Comparison of ENCODE assay signal across 15 cellular contexts in genomic region chr6:52392944-52393343, GRCh38. TPM values are rescaled to one million over a fixed set of nuclear protein-coding genes. Genes with fewer than 3 reads are reported as not detected.
DNase-seq lines count a peak whose midpoint lies in the region; ATAC-seq, FAIRE-seq and TF ChIP-seq lines count a peak whose summit lies in the region.
"Had no signal": no experiment of that assay in that cellular context is flagged by ENCODE, and none has a peak within 500 bp of the region (broad histone marks: within the 10 kb centered on the region; RNA-seq: fewer than 3 reads in every experiment).

No MANE protein-coding gene starts in this region.

- no peaks in the 10 kb centered on the region for H3K9me3 ChIP-seq in endothelial cell of umbilical vein (replicated peaks; ENCODE audit: control insufficient read depth, insufficient read depth, low read length)

- no peak overlapping the region for H3K27ac ChIP-seq in endothelial cell of umbilical vein (ENCODE audit: insufficient read depth, low read depth, low read length)

- dilution Hi-C loops in endothelial cell of umbilical vein (cut with MboI; ENCODE audit: extremely low pct_ligation_motif_present, low sequenced_read_pairs), result loop anchor here (25.0 kb wide), 2 partner anchors 106 to 269 kb away; partner anchors contain the start of genes MCM3 and TMEM14A

- H3K36me3 ChIP-seq in endothelial cell of umbilical vein (ENCODE audit: control insufficient read depth in 2 of 2, extremely low read depth in 1 of 2, insufficient read depth in 2 of 2, low read length in 2 of 2), result no peaks in the 10 kb centered on the region

- H3K27me3 ChIP-seq in endothelial cell of umbilical vein (ENCODE audit: control insufficient read depth in 2 of 2, insufficient read depth in 2 of 2, low read length in 2 of 2), result no peaks in the 10 kb centered on the region

- peaks cover 20% of the 10 kb centered on the region for H3K4me1 ChIP-seq in endothelial cell of umbilical vein (ENCODE audit: control insufficient read depth, extremely low read depth, insufficient read depth, low read length)

- no peak overlapping the region for H3K4me3 Mint-ChIP-seq in activated CD8-positive, alpha-beta T cell treated with anti-CD3 and anti-CD28 coated beads for 36 hours
- H3K4me3 Mint-ChIP-seq in stimulated activated naive CD8-positive, alpha-beta T cell treated with anti-CD3 and anti-CD28 coated beads, Interleukin-15, amount 100 ng/mL, for 72 hours, result no peak overlapping the region
- H3K4me3 Mint-ChIP-seq: B cell; stimulated activated memory B cell treated with anti-CD40 and anti-IgM and Interleukin-4, amounts not matched to agents 10 μg/mL and 1 μg/mL and 100 μg/mL, for 72 hours had no signal

- H3K9me1 ChIP-seq in endothelial cell of umbilical vein (replicated peaks; ENCODE audit: control insufficient read depth, extremely low read depth, insufficient read depth, low read length), result no peaks in the 10 kb centered on the region

- intact Hi-C loops in activated CD8-positive, alpha-beta T cell treated with anti-CD3 and anti-CD28 coated beads for 36 hours (cut with micrococcal nuclease), result no loop called here
- intact Hi-C loops in endothelial cell of umbilical vein (cut with micrococcal nuclease), result loop anchor here (10.0 kb wide), 1 partner anchor 328 kb away; no protein-coding TSS in a partner anchor

- ATAC-seq in activated naive CD4-positive, alpha-beta T cell treated with anti-CD3 and anti-CD28 coated beads, Interleukin-2, amount 50 U/mL, for 72 hours, result peak; percentile 8 to 21
- peak; percentile 15 for ATAC-seq in activated CD8-positive, alpha-beta T cell treated with anti-CD3 and anti-CD28 coated beads for 36 hours
- ATAC-seq in stimulated activated naive CD8-positive, alpha-beta T cell treated with anti-CD3 and anti-CD28 coated beads, Interleukin-15, amount 100 ng/mL, for 72 hours, result peak; percentile 34
- ATAC-seq: stimulated activated memory B cell treated with anti-CD40 and anti-IgM and Interleukin-4, amounts not matched to agents 10 μg/mL and 1 μg/mL and 100 μg/mL, for 72 hours had no signal

- FAIRE-seq in endothelial cell of umbilical vein (lab: Jason Lieb, UNC), result no peak
- FAIRE-seq: G401.6 had no signal

- no peaks in the 10 kb centered on the region for H3K27me3 Mint-ChIP-seq in activated CD8-positive, alpha-beta T cell treated with anti-CD3 and anti-CD28 coated beads for 36 hours
- no peaks in the 10 kb centered on the region for H3K27me3 Mint-ChIP-seq in stimulated activated naive CD8-positive, alpha-beta T cell treated with anti-CD3 and anti-CD28 coated beads, Interleukin-15, amount 100 ng/mL, for 72 hours
- H3K27me3 Mint-ChIP-seq: B cell; stimulated activated memory B cell treated with anti-CD40 and anti-IgM and Interleukin-4, amounts not matched to agents 10 μg/mL and 1 μg/mL and 100 μg/mL, for 72 hours had no signal

- H4K20me1 ChIP-seq in endothelial cell of umbilical vein (replicated peaks; ENCODE audit: control insufficient read depth, extremely low read depth, insufficient read depth, low read length), result no peaks in the 10 kb centered on the region

- H3K9ac ChIP-seq in endothelial cell of umbilical vein (replicated peaks; ENCODE audit: extremely low read depth, insufficient read depth, low read length), result no peak overlapping the region

- no TSS peak for BruUV-seq in endothelial cell of umbilical vein (replicated peaks; lab: Mats Ljungman, UMichigan)

- no peak overlapping the region for H3K27ac Mint-ChIP-seq in activated naive CD4-positive, alpha-beta T cell treated with anti-CD3 and anti-CD28 coated beads, Interleukin-2, amount 50 U/mL, for 72 hours
- peak overlapping the region; percentile 14 for H3K27ac Mint-ChIP-seq in activated CD8-positive, alpha-beta T cell treated with anti-CD3 and anti-CD28 coated beads for 36 hours
- H3K27ac Mint-ChIP-seq in stimulated activated naive CD8-positive, alpha-beta T cell treated with anti-CD3 and anti-CD28 coated beads, Interleukin-15, amount 100 ng/mL, for 72 hours, result no peak overlapping the region
- H3K27ac Mint-ChIP-seq: B cell had no signal

- H3K79me2 ChIP-seq in endothelial cell of umbilical vein (ENCODE audit: control insufficient read depth, insufficient read depth, low read length), result no peaks in the 10 kb centered on the region

- TF ChIP-seq CTCF in activated CD8-positive, alpha-beta T cell treated with anti-CD3 and anti-CD28 coated beads for 36 hours (IDR thresholded peaks at IDR 0.05), result no peak
- TF ChIP-seq CTCF in endothelial cell of umbilical vein (IDR thresholded peaks at IDR 0.05; ENCODE audit: extremely low read depth in 1 of 2, insufficient read depth in 1 of 2, low read depth in 1 of 2, low read length in 2 of 2), result no peak

- H3K9me3 Mint-ChIP-seq in activated naive CD4-positive, alpha-beta T cell treated with anti-CD3 and anti-CD28 coated beads, Interleukin-2, amount 50 U/mL, for 72 hours, result peaks cover 0 to 6% of the 10 kb centered on the region in 2 donors
- H3K9me3 Mint-ChIP-seq in activated CD8-positive, alpha-beta T cell treated with anti-CD3 and anti-CD28 coated beads for 36 hours, result peaks cover 2% of the 10 kb centered on the region
- no peaks in the 10 kb centered on the region for H3K9me3 Mint-ChIP-seq in stimulated activated naive CD8-positive, alpha-beta T cell treated with anti-CD3 and anti-CD28 coated beads, Interleukin-15, amount 100 ng/mL, for 72 hours
- H3K9me3 Mint-ChIP-seq: stimulated activated memory B cell treated with anti-CD40 and anti-IgM and Interleukin-4, amounts not matched to agents 10 μg/mL and 1 μg/mL and 100 μg/mL, for 72 hours; T-helper 1 cell treated with Interleukin-12 subunit alpha and Interleukin-12 subunit beta and Interleukin-4 antibody, amounts not matched to agents 30 μg/mL and 1 μg/mL, for 36 hours had no signal

- TF ChIP-seq POLR2A in endothelial cell of umbilical vein (IDR thresholded peaks at IDR 0.05; ENCODE audit: low read depth, low read length), result no peak

- no peak overlapping the region for H3K4me3 ChIP-seq in endothelial cell of umbilical vein (replicated peaks in 1 of 3; ENCODE audit: insufficient read depth in 1 of 3, low read depth in 1 of 3, low read length in 3 of 3)

- H3K4me2 ChIP-seq in endothelial cell of umbilical vein (ENCODE audit: insufficient read depth, low read length), result no peak overlapping the region

- peaks cover 0 to 6% of the 10 kb centered on the region in 2 donors for H3K36me3 Mint-ChIP-seq in activated naive CD4-positive, alpha-beta T cell treated with anti-CD3 and anti-CD28 coated beads, Interleukin-2, amount 50 U/mL, for 72 hours
- peaks cover 4% of the 10 kb centered on the region for H3K36me3 Mint-ChIP-seq in activated CD8-positive, alpha-beta T cell treated with anti-CD3 and anti-CD28 coated beads for 36 hours (ENCODE audit: low read depth)
- H3K36me3 Mint-ChIP-seq: stimulated activated memory B cell treated with anti-CD40 and anti-IgM and Interleukin-4, amounts not matched to agents 10 μg/mL and 1 μg/mL and 100 μg/mL, for 72 hours had no signal

- DNase-seq in activated naive CD4-positive, alpha-beta T cell treated with anti-CD3 and anti-CD28 coated beads, Interleukin-2, amount 50 U/mL, for 72 hours (ENCODE audit: low spot score in 2 of 2), result no peak
- no peak for DNase-seq in activated naive CD4-positive, alpha-beta T cell (lab: John Stamatoyannopoulos, UW)
- no peak for DNase-seq in activated CD8-positive, alpha-beta T cell treated with anti-CD3 and anti-CD28 coated beads for 36 hours
- DNase-seq in endothelial cell of umbilical vein (ENCODE audit: low read depth, low spot score) (no peak), D341Med (ENCODE audit: low spot score) (no peak)
- no peak for DNase-seq in stimulated activated naive CD8-positive, alpha-beta T cell treated with anti-CD3 and anti-CD28 coated beads, Interleukin-15, amount 100 ng/mL, for 72 hours
- no peak for DNase-seq in activated effector memory CD4-positive, alpha-beta T cell treated with Interleukin-2 at 50 U/mL for 16 hours
- no peak for DNase-seq in stimulated activated CD4-positive, alpha-beta T cell treated with anti-CD3 and anti-CD28 coated beads, Interleukin-12 subunit alpha, Interleukin-12 subunit beta, amount 100 ng/mL, for 4 hours
- DNase-seq: activated CD8-positive, alpha-beta memory T cell treated with anti-CD3 and anti-CD28 coated beads for 24 hours; midbrain; posterior cingulate gyrus had no signal

- CTCF ChIA-PET in activated CD8-positive, alpha-beta T cell treated with anti-CD3 and anti-CD28 coated beads for 36 hours (lab: Charles Lee), result interaction anchor here (1.1 to 3.9 kb wide), 2 partner anchors 107 to 230 kb away, joined by 3 to 39 read pairs; partner anchors contain the start of gene MCM3
- CTCF ChIA-PET in endothelial cell of umbilical vein (lab: Charles Lee), result interaction anchor here (0.8 to 3.7 kb wide), 2 partner anchors 30 to 121 kb away, joined by 3 to 17 read pairs; partner anchors contain the start of gene PAQR8

- POLR2A ChIA-PET in activated CD8-positive, alpha-beta T cell treated with anti-CD3 and anti-CD28 coated beads for 36 hours (lab: Charles Lee), result interaction anchor here (1.1 to 5.1 kb wide), 2 partner anchors 30 to 108 kb away, joined by 6 to 51 read pairs; partner anchors contain the start of gene MCM3
- POLR2A ChIA-PET in endothelial cell of umbilical vein (lab: Charles Lee), result no interaction called here

- H2AFZ ChIP-seq in endothelial cell of umbilical vein (ENCODE audit: low read depth, low read length), result no peak overlapping the region

- H3K4me1 Mint-ChIP-seq in activated CD8-positive, alpha-beta T cell treated with anti-CD3 and anti-CD28 coated beads for 36 hours (ENCODE audit: low read depth), result peaks cover 95% of the 10 kb centered on the region
- H3K4me1 Mint-ChIP-seq in stimulated activated naive CD8-positive, alpha-beta T cell treated with anti-CD3 and anti-CD28 coated beads, Interleukin-15, amount 100 ng/mL, for 72 hours, result peaks cover 97% of the 10 kb centered on the region

RNA-seq across cellular contexts. Expression of gene EFHC1, which starts 27.2 kb away (rescaled TPM):
- total RNA-seq in activated naive CD4-positive, alpha-beta T cell treated with anti-CD3 and anti-CD28 coated beads, Interleukin-2, amount 50 U/mL, for 72 hours, result 1 to 10 TPM; 4.4 to 6.4 TPM
- total RNA-seq in activated CD8-positive, alpha-beta T cell treated with anti-CD3 and anti-CD28 coated beads for 36 hours, result 1 to 10 TPM; 1.9 to 2.1 TPM
- 14.6 and 21.1 TPM in 2 replicates for total RNA-seq in endothelial cell of umbilical vein
- 17.6 and 18.5 TPM in 2 replicates for polyA plus RNA-seq in endothelial cell of umbilical vein
- polyA plus RNA-seq in endothelial cell of umbilical vein (2011; cell fraction: cytosol; rRNA removed), result 12.6 and 14.3 TPM in 2 replicates
- 163 and 195 TPM in 2 replicates for polyA plus RNA-seq in endothelial cell of umbilical vein (2011; cell fraction: nucleus; rRNA removed)
- polyA plus RNA-seq in endothelial cell of umbilical vein (2012), result 14.4 and 19.0 TPM in 2 replicates
- polyA minus RNA-seq in endothelial cell of umbilical vein, result 20.2 and 30.2 TPM in 2 replicates
- polyA minus RNA-seq in endothelial cell of umbilical vein (2011; cell fraction: cytosol; rRNA and poly(A)+ RNA removed), result 4.7 TPM
- polyA minus RNA-seq in endothelial cell of umbilical vein (2011; cell fraction: nucleus; rRNA and poly(A)+ RNA removed), result 29.8 and 40.7 TPM in 2 replicates

RNA-seq across cellular contexts. Expression of gene PAQR8, which starts 31.0 kb away (rescaled TPM):
- total RNA-seq in activated naive CD4-positive, alpha-beta T cell treated with anti-CD3 and anti-CD28 coated beads, Interleukin-2, amount 50 U/mL, for 72 hours, result 10 to 100 TPM in 1 of 2 donors, 1 to 10 TPM in 1; 8.0 to 11.4 TPM
- 10 to 100 TPM; 12.9 to 13.7 TPM for total RNA-seq in activated CD8-positive, alpha-beta T cell treated with anti-CD3 and anti-CD28 coated beads for 36 hours
- total RNA-seq in endothelial cell of umbilical vein, result 6.0 TPM in 2 replicates
- 4.3 TPM in 2 replicates for polyA plus RNA-seq in endothelial cell of umbilical vein
- polyA plus RNA-seq in endothelial cell of umbilical vein (2011; cell fraction: cytosol; rRNA removed), result 2.6 and 3.1 TPM in 2 replicates
- 1.3 and 1.5 TPM in 2 replicates for polyA plus RNA-seq in endothelial cell of umbilical vein (2011; cell fraction: nucleus; rRNA removed)
- 3.8 and 5.2 TPM in 2 replicates for polyA plus RNA-seq in endothelial cell of umbilical vein (2012)
- polyA minus RNA-seq in endothelial cell of umbilical vein, result 9.5 and 11.6 TPM in 2 replicates
- 0.20 TPM for polyA minus RNA-seq in endothelial cell of umbilical vein (2011; cell fraction: cytosol; rRNA and poly(A)+ RNA removed)
- 1.8 and 1.9 TPM in 2 replicates for polyA minus RNA-seq in endothelial cell of umbilical vein (2011; cell fraction: nucleus; rRNA and poly(A)+ RNA removed)
